1 cellular context compared by ENCODE assay signal in the genomic region with DNA sequence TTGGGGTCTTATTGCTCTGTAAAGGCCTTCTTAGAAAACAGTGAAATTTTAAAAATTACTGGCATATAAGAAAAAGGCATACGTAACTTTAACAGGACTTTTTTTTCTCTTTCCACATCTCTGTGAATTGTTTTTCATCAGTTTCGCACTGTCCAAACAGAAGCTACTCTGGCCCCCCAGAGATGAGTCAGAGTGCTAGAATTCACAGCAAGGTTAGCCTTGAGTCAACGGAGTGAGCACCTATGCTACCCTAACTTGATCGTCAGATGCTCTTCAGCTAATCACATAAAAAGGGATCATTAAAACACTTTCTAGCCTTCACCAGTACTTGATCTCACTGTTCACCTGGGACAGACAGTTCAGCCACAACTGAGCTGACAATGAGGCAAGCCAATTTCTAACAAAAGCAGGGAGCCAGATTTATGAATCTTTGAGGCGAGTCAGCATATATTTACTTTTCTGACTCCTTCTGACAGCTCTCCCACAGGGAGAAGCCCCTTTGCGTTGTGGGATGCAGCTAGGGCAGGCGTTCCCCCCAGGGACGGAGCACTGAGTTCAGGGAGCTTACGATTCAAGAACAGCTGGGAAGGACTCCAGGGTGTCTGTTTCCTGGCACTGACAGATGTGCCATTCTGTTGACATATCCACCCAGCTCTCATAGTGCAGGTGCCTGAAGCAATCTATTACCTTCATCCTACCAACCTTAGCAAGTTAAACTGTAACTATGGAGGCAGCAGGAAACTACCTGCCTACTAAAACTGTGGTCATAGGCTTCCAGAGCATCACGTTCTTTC.
TF ChIP-seq lines count a peak whose summit lies in the region.

No MANE protein-coding gene starts in this region.

TF ChIP-seq in GM23338, 12 proteins besides CTCF, POLR2A, EP300 and RAD21 (continued from another document):
- TF ChIP-seq, protein P1, sequence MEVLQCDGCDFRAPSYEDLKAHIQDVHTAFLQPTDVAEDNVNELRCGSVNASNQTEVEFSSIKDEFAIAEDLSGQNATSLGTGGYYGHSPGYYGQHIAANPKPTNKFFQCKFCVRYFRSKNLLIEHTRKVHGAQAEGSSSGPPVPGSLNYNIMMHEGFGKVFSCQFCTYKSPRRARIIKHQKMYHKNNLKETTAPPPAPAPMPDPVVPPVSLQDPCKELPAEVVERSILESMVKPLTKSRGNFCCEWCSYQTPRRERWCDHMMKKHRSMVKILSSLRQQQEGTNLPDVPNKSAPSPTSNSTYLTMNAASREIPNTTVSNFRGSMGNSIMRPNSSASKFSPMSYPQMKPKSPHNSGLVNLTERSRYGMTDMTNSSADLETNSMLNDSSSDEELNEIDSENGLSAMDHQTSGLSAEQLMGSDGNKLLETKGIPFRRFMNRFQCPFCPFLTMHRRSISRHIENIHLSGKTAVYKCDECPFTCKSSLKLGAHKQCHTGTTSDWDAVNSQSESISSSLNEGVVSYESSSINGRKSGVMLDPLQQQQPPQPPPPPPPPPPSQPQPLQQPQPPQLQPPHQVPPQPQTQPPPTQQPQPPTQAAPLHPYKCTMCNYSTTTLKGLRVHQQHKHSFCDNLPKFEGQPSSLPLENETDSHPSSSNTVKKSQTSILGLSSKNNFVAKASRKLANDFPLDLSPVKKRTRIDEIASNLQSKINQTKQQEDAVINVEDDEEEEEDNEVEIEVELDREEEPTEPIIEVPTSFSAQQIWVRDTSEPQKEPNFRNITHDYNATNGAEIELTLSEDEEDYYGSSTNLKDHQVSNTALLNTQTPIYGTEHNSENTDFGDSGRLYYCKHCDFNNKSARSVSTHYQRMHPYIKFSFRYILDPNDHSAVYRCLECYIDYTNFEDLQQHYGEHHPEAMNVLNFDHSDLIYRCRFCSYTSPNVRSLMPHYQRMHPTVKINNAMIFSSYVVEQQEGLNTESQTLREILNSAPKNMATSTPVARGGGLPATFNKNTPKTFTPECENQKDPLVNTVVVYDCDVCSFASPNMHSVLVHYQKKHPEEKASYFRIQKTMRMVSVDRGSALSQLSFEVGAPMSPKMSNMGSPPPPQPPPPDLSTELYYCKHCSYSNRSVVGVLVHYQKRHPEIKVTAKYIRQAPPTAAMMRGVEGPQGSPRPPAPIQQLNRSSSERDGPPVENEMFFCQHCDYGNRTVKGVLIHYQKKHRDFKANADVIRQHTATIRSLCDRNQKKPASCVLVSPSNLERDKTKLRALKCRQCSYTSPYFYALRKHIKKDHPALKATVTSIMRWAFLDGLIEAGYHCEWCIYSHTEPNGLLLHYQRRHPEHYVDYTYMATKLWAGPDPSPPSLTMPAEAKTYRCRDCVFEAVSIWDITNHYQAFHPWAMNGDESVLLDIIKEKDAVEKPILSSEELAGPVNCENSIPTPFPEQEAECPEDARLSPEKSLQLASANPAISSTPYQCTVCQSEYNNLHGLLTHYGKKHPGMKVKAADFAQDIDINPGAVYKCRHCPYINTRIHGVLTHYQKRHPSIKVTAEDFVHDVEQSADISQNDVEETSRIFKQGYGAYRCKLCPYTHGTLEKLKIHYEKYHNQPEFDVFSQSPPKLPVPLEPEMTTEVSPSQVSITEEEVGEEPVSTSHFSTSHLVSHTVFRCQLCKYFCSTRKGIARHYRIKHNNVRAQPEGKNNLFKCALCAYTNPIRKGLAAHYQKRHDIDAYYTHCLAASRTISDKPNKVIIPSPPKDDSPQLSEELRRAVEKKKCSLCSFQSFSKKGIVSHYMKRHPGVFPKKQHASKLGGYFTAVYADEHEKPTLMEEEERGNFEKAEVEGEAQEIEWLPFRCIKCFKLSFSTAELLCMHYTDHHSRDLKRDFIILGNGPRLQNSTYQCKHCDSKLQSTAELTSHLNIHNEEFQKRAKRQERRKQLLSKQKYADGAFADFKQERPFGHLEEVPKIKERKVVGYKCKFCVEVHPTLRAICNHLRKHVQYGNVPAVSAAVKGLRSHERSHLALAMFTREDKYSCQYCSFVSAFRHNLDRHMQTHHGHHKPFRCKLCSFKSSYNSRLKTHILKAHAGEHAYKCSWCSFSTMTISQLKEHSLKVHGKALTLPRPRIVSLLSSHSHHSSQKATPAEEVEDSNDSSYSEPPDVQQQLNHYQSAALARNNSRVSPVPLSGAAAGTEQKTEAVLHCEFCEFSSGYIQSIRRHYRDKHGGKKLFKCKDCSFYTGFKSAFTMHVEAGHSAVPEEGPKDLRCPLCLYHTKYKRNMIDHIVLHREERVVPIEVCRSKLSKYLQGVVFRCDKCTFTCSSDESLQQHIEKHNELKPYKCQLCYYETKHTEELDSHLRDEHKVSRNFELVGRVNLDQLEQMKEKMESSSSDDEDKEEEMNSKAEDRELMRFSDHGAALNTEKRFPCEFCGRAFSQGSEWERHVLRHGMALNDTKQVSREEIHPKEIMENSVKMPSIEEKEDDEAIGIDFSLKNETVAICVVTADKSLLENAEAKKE (CRISPR knock-in tag; IDR thresholded peaks at IDR 0.05) = no peak
